Comparison of ENCODE assay signal across 17 cellular contexts in the genomic region with DNA sequence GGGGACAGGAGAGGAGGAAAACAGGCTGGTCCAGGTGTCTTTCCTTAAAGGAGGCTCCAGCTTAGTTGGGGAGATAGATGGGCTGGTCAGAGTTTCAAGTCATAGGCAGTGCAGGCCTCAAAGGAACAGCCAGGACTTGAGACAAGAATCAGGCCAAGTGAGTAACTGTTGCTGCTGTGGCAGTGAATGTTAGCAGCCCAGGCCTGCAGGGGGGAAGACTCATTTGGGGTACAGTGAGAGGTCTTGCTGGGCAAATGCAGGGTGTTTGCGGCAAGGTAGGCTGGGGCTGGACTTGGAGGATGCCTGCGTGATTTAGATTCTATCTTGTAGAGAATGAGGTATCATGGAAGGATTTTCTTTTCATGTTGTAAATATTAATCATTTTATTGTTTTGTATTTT. TPM values are rescaled to one million over a fixed set of nuclear protein-coding genes. Genes with fewer than 3 reads are reported as not detected.
DNase-seq lines count a peak whose midpoint lies in the region; ATAC-seq, FAIRE-seq and TF ChIP-seq lines count a peak whose summit lies in the region.
"Had no signal": no experiment of that assay in that cellular context is flagged by ENCODE, and none has a peak within 500 bp of the region (broad histone marks: within the 10 kb centered on the region; RNA-seq: fewer than 3 reads in every experiment).

No MANE protein-coding gene starts in this region.

- 90% methylated on average over 2 of the region's 2 CpGs for WGBS in liver
- 59% methylated on average over 2 of the region's 2 CpGs for WGBS in HepG2 (ENCODE audit: low lambda C conversion rate)

- peaks cover 83% of the 10 kb centered on the region for H3K4me1 Mint-ChIP-seq in activated CD4-positive, alpha-beta memory T cell treated with anti-CD3 and anti-CD28 coated beads, Interleukin-2, amount 10 ng/mL, durations not matched to agents 7 days and 5 days
- H3K4me1 Mint-ChIP-seq in memory B cell (peaks cover 54% of the 10 kb centered on the region), type B pancreatic cell (ENCODE audit: unreplicated experiment) (peaks cover 33% of the 10 kb centered on the region)

- H3K4me3 Mint-ChIP-seq in activated CD4-positive, alpha-beta memory T cell treated with anti-CD3 and anti-CD28 coated beads, Interleukin-2, amount 10 ng/mL, durations not matched to agents 7 days and 5 days, result peak overlapping the region; percentile 47
- H3K4me3 Mint-ChIP-seq in memory B cell, result peak overlapping the region; percentile 50
- no peak overlapping the region for H3K4me3 Mint-ChIP-seq in type B pancreatic cell

- BruUV-seq in HepG2 (replicated peaks; lab: Mats Ljungman, UMichigan), result no TSS peak

- in situ Hi-C loops in HepG2 (cut with HindIII; ENCODE audit: extremely low pct_ligation_motif_present, low pct_unique_long_range_greater_than_20kb), result no loop called here

- peak overlapping the region; percentile 100 for H3K27ac Mint-ChIP-seq in activated CD4-positive, alpha-beta memory T cell treated with anti-CD3 and anti-CD28 coated beads, Interleukin-2, amount 10 ng/mL, durations not matched to agents 7 days and 5 days
- H3K27ac Mint-ChIP-seq in memory B cell, result peak overlapping the region; percentile 47
- H3K27ac Mint-ChIP-seq in type B pancreatic cell, result peak overlapping the region; percentile 8
- H3K27ac Mint-ChIP-seq: stimulated activated naive B cell treated with anti-CD40 and anti-IgM and Interleukin-4, amounts not matched to agents 10 μg/mL and 1 μg/mL and 100 μg/mL, for 72 hours had no signal

- peak overlapping the region; percentile 37 to 77 for H3K27ac ChIP-seq in liver (ENCODE audit: low read depth in 1 of 2, low read length in 2 of 2)
- no peak overlapping the region for H3K27ac ChIP-seq in HepG2 (ENCODE audit: extremely low read length, insufficient read depth, low read length)
- H3K27ac ChIP-seq: gastroesophageal sphincter, SK-N-MC had no signal

- H3K79me2 ChIP-seq in HepG2 (ENCODE audit: insufficient read depth, low read length), result no peaks in the 10 kb centered on the region

- H3K4me1 ChIP-seq in liver (ENCODE audit: control insufficient read depth in 4 of 4, insufficient read depth in 4 of 4, low read length in 3 of 4) (peaks cover 21 to 67% (median 55%) of the 10 kb centered on the region in 4 donors), HepG2 (ENCODE audit: insufficient read depth, low read length) (peaks cover 49% of the 10 kb centered on the region)

- H3K4me2 ChIP-seq in HepG2 (ENCODE audit: low read depth, low read length), result no peak overlapping the region

- CTCF ChIA-PET in HepG2 (lab: Yijun Ruan, JAX; ENCODE audit: low intra/inter-chr PET ratio, low total read pairs), result no interaction called here
- CTCF ChIA-PET in activated CD4-positive, alpha-beta memory T cell treated with anti-CD3 and anti-CD28 coated beads, Interleukin-2, amount 10 ng/mL, durations not matched to agents 7 days and 5 days (lab: Charles Lee), result interaction anchor here (1.4 to 4.4 kb wide), 7 partner anchors 9 to 103 kb away, joined by 4 to 25 read pairs (median 11); no protein-coding TSS in a partner anchor

- FAIRE-seq in HepG2 (lab: Jason Lieb, UNC), result no peak
- FAIRE-seq in GM19239 (lab: Jason Lieb, UNC), result no peak
- FAIRE-seq: HTR-8/SVneo had no signal

- no peaks in the 10 kb centered on the region for H4K20me1 ChIP-seq in HepG2 (ENCODE audit: insufficient read depth, low read length)

- POLR2A ChIA-PET in HepG2 (lab: Yijun Ruan, JAX), result no interaction called here
- POLR2A ChIA-PET in activated CD4-positive, alpha-beta memory T cell treated with anti-CD3 and anti-CD28 coated beads, Interleukin-2, amount 10 ng/mL, durations not matched to agents 7 days and 5 days (lab: Charles Lee), result interaction anchor here (0.9 to 24.8 kb wide), 4 partner anchors 11 to 70 kb away, joined by 3 to 519 read pairs (median 206); no protein-coding TSS in a partner anchor

- DNase-seq in HepG2 (ENCODE audit: low spot score) (no peak), memory B cell (ENCODE audit: low spot score in 2 of 2) (no peak), type B pancreatic cell (ENCODE audit: extremely low spot score, unreplicated experiment) (no peak), GM19239 (ENCODE audit: insufficient read length, low spot score) (no peak)
- DNase-seq in activated CD4-positive, alpha-beta memory T cell treated with anti-CD3 and anti-CD28 coated beads, Interleukin-2, amount 10 ng/mL, durations not matched to agents 7 days and 5 days, result no peak
- DNase-seq in stimulated activated CD4-positive, alpha-beta T cell treated with anti-CD3 and anti-CD28 coated beads, Interleukin-2, amount 100 ng/mL, for 48 hours, result no peak
- DNase-seq: amygdala; left colon; NCI-H1436; NCI-H526; stimulated activated naive B cell treated with anti-CD40 and anti-IgM and Interleukin-4, amounts not matched to agents 10 μg/mL and 1 μg/mL and 100 μg/mL, for 72 hours had no signal

- TF ChIP-seq POLR2A in HepG2 (IDR thresholded peaks at IDR 0.05; ENCODE audit: insufficient read depth in 1 of 2, low read depth in 2 of 2, low read length in 2 of 2), result no peak

- H3K36me3 ChIP-seq in liver (ENCODE audit: control insufficient read depth in 4 of 4, insufficient read depth in 3 of 4, low read depth in 1 of 4, low read length in 3 of 4) (no peaks in the 10 kb centered on the region), HepG2 (replicated peaks in 1 of 2; ENCODE audit: control insufficient read depth in 1 of 2, insufficient read depth in 2 of 2, low read length in 2 of 2) (no peaks in the 10 kb centered on the region)
- H3K36me3 ChIP-seq: gastroesophageal sphincter had no signal

- H3K27me3 ChIP-seq in liver (ENCODE audit: control insufficient read depth in 4 of 4, insufficient read depth in 4 of 4, low read length in 3 of 4) (no peaks in the 10 kb centered on the region), HepG2 (ENCODE audit: control insufficient read depth in 1 of 2, insufficient read depth in 2 of 2, low read length in 2 of 2) (no peaks in the 10 kb centered on the region)
- H3K27me3 ChIP-seq: gastroesophageal sphincter had no signal

- H3K9me3 ChIP-seq in liver (ENCODE audit: control insufficient read depth in 4 of 4, low read length in 3 of 4) (no peaks in the 10 kb centered on the region), HepG2 (ENCODE audit: low read length) (no peaks in the 10 kb centered on the region)
- H3K9me3 ChIP-seq: gastroesophageal sphincter had no signal

- H2AFZ ChIP-seq in HepG2 (ENCODE audit: low read length), result no peak overlapping the region

- no peak for TF ChIP-seq RAD21 in liver (IDR thresholded peaks at IDR 0.05)
- TF ChIP-seq RAD21 in HepG2 (CRISPR knock-in tag; IDR thresholded peaks at IDR 0.05), result no peak

- no peak for TF ChIP-seq CTCF in liver (IDR thresholded peaks at IDR 0.05; ENCODE audit: low read depth, low read length, missing input control)
- TF ChIP-seq CTCF in HepG2 (CRISPR knock-in tag; IDR thresholded peaks at IDR 0.05), result no peak
- TF ChIP-seq CTCF in type B pancreatic cell (conservative IDR thresholded peaks at IDR 0.05), result no peak

- H3K27me3 Mint-ChIP-seq in activated CD4-positive, alpha-beta memory T cell treated with anti-CD3 and anti-CD28 coated beads, Interleukin-2, amount 10 ng/mL, durations not matched to agents 7 days and 5 days, result no peaks in the 10 kb centered on the region
- H3K27me3 Mint-ChIP-seq in memory B cell (no peaks in the 10 kb centered on the region), type B pancreatic cell (no peaks in the 10 kb centered on the region)
- H3K27me3 Mint-ChIP-seq: stimulated activated naive B cell treated with anti-CD40 and anti-IgM and Interleukin-4, amounts not matched to agents 10 μg/mL and 1 μg/mL and 100 μg/mL, for 72 hours had no signal

- H3K9ac ChIP-seq in liver (ENCODE audit: low read depth in 1 of 2, low read length in 2 of 2) (peak overlapping the region in 1 of 2 donors; percentile 2), HepG2 (ENCODE audit: insufficient read depth, low read depth, low read length) (no peak overlapping the region)

- no peaks in the 10 kb centered on the region for H3K9me3 Mint-ChIP-seq in activated CD4-positive, alpha-beta memory T cell treated with anti-CD3 and anti-CD28 coated beads, Interleukin-2, amount 10 ng/mL, durations not matched to agents 7 days and 5 days
- H3K9me3 Mint-ChIP-seq in memory B cell (no peaks in the 10 kb centered on the region), type B pancreatic cell (no peaks in the 10 kb centered on the region)
- H3K9me3 Mint-ChIP-seq: stimulated activated naive B cell treated with anti-CD40 and anti-IgM and Interleukin-4, amounts not matched to agents 10 μg/mL and 1 μg/mL and 100 μg/mL, for 72 hours had no signal

- intact Hi-C loops in HepG2 (cut with micrococcal nuclease; ENCODE audit: unreplicated experiment), result no loop called here

- ATAC-seq in HepG2 (no peak), memory B cell (ENCODE audit: low read depth) (no peak), HG03135 (IDR thresholded peaks at IDR 0.05; ENCODE audit: unreplicated experiment) (no peak)
- ATAC-seq: gastroesophageal sphincter; HCT116; left colon; stimulated activated naive B cell treated with anti-CD40 and anti-IgM and Interleukin-4, amounts not matched to agents 10 μg/mL and 1 μg/mL and 100 μg/mL, for 72 hours had no signal

- TF ChIP-seq EP300 in HepG2 (IDR thresholded peaks at IDR 0.05; ENCODE audit: low read depth in 2 of 2, low read length in 2 of 2) (no peak), HepG2 (CRISPR knock-in tag; IDR thresholded peaks at IDR 0.05; ENCODE audit: borderline replicate concordance) (no peak)

- H3K4me3 ChIP-seq in liver (ENCODE audit: low read depth in 1 of 3, low read length in 3 of 3) (no peak overlapping the region), HepG2 (replicated peaks in 1 of 3; ENCODE audit: insufficient read depth in 1 of 3, low read depth in 2 of 3, low read length in 3 of 3) (no peak overlapping the region)
- H3K4me3 ChIP-seq: gastroesophageal sphincter, SK-N-MC had no signal

- H3K36me3 Mint-ChIP-seq in activated CD4-positive, alpha-beta memory T cell treated with anti-CD3 and anti-CD28 coated beads, Interleukin-2, amount 10 ng/mL, durations not matched to agents 7 days and 5 days (ENCODE audit: low read depth), result peaks cover 24% of the 10 kb centered on the region
- H3K36me3 Mint-ChIP-seq in memory B cell (no peaks in the 10 kb centered on the region), type B pancreatic cell (no peaks in the 10 kb centered on the region)

RNA-seq across cellular contexts. Expression of gene PTPRJ, which starts 24.1 kb away (rescaled TPM):
- total RNA-seq in liver, result 10 to 100 TPM; 23.3 to 24.7 TPM
- polyA plus RNA-seq in liver, result 1 to 10 TPM; 4.1 to 5.8 TPM
- 0.95 and 1.0 TPM in 2 replicates for total RNA-seq in HepG2 (2016; rRNA removed; fragmentation: Illumina TruSeq; extraction: Trizol)
- total RNA-seq in HepG2 (2016; cell fraction: cytosol; rRNA removed; fragmentation: Illumina TruSeq; extraction: Trizol; ENCODE audit: low read depth), result 0.61 and 0.79 TPM in 2 replicates
- 0.89 and 1.4 TPM in 2 replicates for total RNA-seq in HepG2 (2016; cell fraction: insoluble cytoplasmic fraction; rRNA removed; fragmentation: Illumina TruSeq; extraction: Trizol)
- total RNA-seq in HepG2 (2016; cell fraction: membrane; rRNA removed; fragmentation: Illumina TruSeq; extraction: Trizol), result 0.79 and 1.2 TPM in 2 replicates
- total RNA-seq in HepG2 (2016; cell fraction: nucleus; rRNA removed; fragmentation: Illumina TruSeq; extraction: Trizol), result 1.9 TPM in 2 replicates
- 1.2 and 1.5 TPM in 2 replicates for polyA plus RNA-seq in HepG2 (2011; rRNA removed)
- polyA plus RNA-seq in HepG2 (2011; cell fraction: cytosol; rRNA removed), result 1.1 and 1.5 TPM in 2 replicates
- polyA plus RNA-seq in HepG2 (2011; cell fraction: nucleus; rRNA removed), result 1.1 and 1.8 TPM in 2 replicates
- 2.1 and 2.2 TPM in 2 replicates for polyA plus RNA-seq in HepG2 (2012)
- 0.49 and 0.50 TPM in 2 replicates for polyA plus RNA-seq in HepG2 (2016; cell fraction: cytosol; fragmentation: Illumina TruSeq; extraction: Trizol; ENCODE audit: low read depth)
- 0.56 and 0.70 TPM in 2 replicates for polyA plus RNA-seq in HepG2 (2016; cell fraction: insoluble cytoplasmic fraction; fragmentation: Illumina TruSeq; extraction: Trizol; ENCODE audit: low read depth)
- polyA plus RNA-seq in HepG2 (2016; cell fraction: membrane; fragmentation: Illumina TruSeq; extraction: Trizol; ENCODE audit: low read depth), result 0.86 and 1.2 TPM in 2 replicates
- polyA plus RNA-seq in HepG2 (2016; cell fraction: nucleus; fragmentation: Illumina TruSeq; extraction: Trizol; ENCODE audit: insufficient read depth, low read depth), result 2.0 TPM in 2 replicates
- 1.9 and 21.7 TPM in 2 replicates for polyA minus RNA-seq in HepG2 (2011; rRNA and poly(A)+ RNA removed; ENCODE audit: low replicate concordance)
- 2.8 and 3.1 TPM in 2 replicates for polyA minus RNA-seq in HepG2 (2011; cell fraction: cytosol; rRNA and poly(A)+ RNA removed)
- polyA minus RNA-seq in HepG2 (2011; cell fraction: nucleus; rRNA and poly(A)+ RNA removed), result 2.7 and 3.6 TPM in 2 replicates
- total RNA-seq in activated CD4-positive, alpha-beta memory T cell treated with anti-CD3 and anti-CD28 coated beads, Interleukin-2, amount 10 ng/mL, durations not matched to agents 7 days and 5 days, result 10 to 100 TPM; 83.0 to 89.1 TPM
- 18.6 and 21.6 TPM in 2 replicates for total RNA-seq in type B pancreatic cell (ENCODE audit: low replicate concordance)

Comparison
In these comparisons a context has a peak if more than half of its experiments do, and no peak if none do; other contexts are left out.
1. H3K27ac Mint-ChIP-seq: peak in every context shown above with its lines; median percentile 100 in activated CD4-positive, alpha-beta memory T cell treated with anti-CD3 and anti-CD28 coated beads, Interleukin-2, amount 10 ng/mL, durations not matched to agents 7 days and 5 days; 47 in memory B cell; 8 in type B pancreatic cell.